ENCODE assay signal across 8 cellular contexts in genomic region chr3:3015472-3016089, GRCh38.
DNase-seq lines count a peak whose midpoint lies in the region; ATAC-seq and TF ChIP-seq lines count a peak whose summit lies in the region.

No MANE protein-coding gene starts in this region.

- H3K27ac Mint-ChIP-seq in activated naive CD8-positive, alpha-beta T cell treated with anti-CD3 and anti-CD28 coated beads for 36 hours: no peak overlapping the region

- H3K4me3 Mint-ChIP-seq in activated naive CD8-positive, alpha-beta T cell treated with anti-CD3 and anti-CD28 coated beads for 36 hours: no peak overlapping the region

- peak; percentile 57 for TF ChIP-seq CTCF in upper lobe of right lung (IDR thresholded peaks at IDR 0.05)

- intact Hi-C loops in upper lobe of right lung (cut with DNase I): no loop called here

- H3K27ac ChIP-seq in iPS-18a (ENCODE audit: low read length): no peak overlapping the region
- H3K27ac ChIP-seq in upper lobe of right lung: no peak overlapping the region

- H3K9me3 ChIP-seq in iPS-18a (ENCODE audit: control insufficient read depth, low read depth, low read length) (no peaks in the 10 kb centered on the region), upper lobe of right lung (no peaks in the 10 kb centered on the region)

- no peaks in the 10 kb centered on the region for H3K9me3 Mint-ChIP-seq in activated naive CD8-positive, alpha-beta T cell treated with anti-CD3 and anti-CD28 coated beads for 36 hours

- peaks cover 19% of the 10 kb centered on the region for H3K27me3 Mint-ChIP-seq in activated naive CD8-positive, alpha-beta T cell treated with anti-CD3 and anti-CD28 coated beads for 36 hours

- H3K36me3 ChIP-seq in iPS-18a (ENCODE audit: control insufficient read depth, low read depth, low read length): no peaks in the 10 kb centered on the region
- no peaks in the 10 kb centered on the region for H3K36me3 ChIP-seq in upper lobe of right lung

- H3K36me3 Mint-ChIP-seq in activated naive CD8-positive, alpha-beta T cell treated with anti-CD3 and anti-CD28 coated beads for 36 hours: no peaks in the 10 kb centered on the region

- peak; percentile 81 for ATAC-seq in GM21367 (IDR thresholded peaks at IDR 0.05; ENCODE audit: unreplicated experiment)
- peak; percentile 89 for ATAC-seq in upper lobe of right lung

- no peaks in the 10 kb centered on the region for H3K4me1 Mint-ChIP-seq in activated naive CD8-positive, alpha-beta T cell treated with anti-CD3 and anti-CD28 coated beads for 36 hours

- H3K9ac ChIP-seq in iPS-18a (ENCODE audit: low read length): no peak overlapping the region

- H3K4me1 ChIP-seq in iPS-18a (ENCODE audit: control insufficient read depth, low read depth, low read length) (peaks cover 35% of the 10 kb centered on the region), upper lobe of right lung (peaks cover 9% of the 10 kb centered on the region)

- H3K4me3 ChIP-seq in iPS-18a (ENCODE audit: low read length) (peak overlapping the region; percentile 4), upper lobe of right lung (no peak overlapping the region)

- in situ Hi-C loops in Caki2 (cut with HindIII; ENCODE audit: low pct_unique_long_range_greater_than_20kb, low sequenced_read_pairs) (no loop called here), KBM-7 (cut with MboI; ENCODE audit: low pct_unique_long_range_greater_than_20kb, low sequenced_read_pairs) (no loop called here)

- no peaks in the 10 kb centered on the region for H3K27me3 ChIP-seq in iPS-18a (ENCODE audit: control insufficient read depth, insufficient read depth, low read length)
- H3K27me3 ChIP-seq in upper lobe of right lung: no peaks in the 10 kb centered on the region

- DNase-seq in Caki2 (ENCODE audit: low read depth) (peak; percentile 38), KBM-7 (peak; percentile 55), SW480 (ENCODE audit: low spot score) (peak; percentile 41), upper lobe of right lung (no peak)
- no peak for DNase-seq in activated CD4-positive, alpha-beta T cell treated with anti-CD3 and anti-CD28 coated beads, Interleukin-2, amount 50 U/mL, for 4 hours
- no peak for DNase-seq in activated naive CD8-positive, alpha-beta T cell treated with anti-CD3 and anti-CD28 coated beads for 36 hours

Comparison
In these comparisons a context has a peak if more than half of its experiments do, and no peak if none do; other contexts are left out.
1. DNase-seq: peak in Caki2 (single experiment), KBM-7 (single experiment) and SW480 (single experiment); none in upper lobe of right lung (single experiment), activated CD4-positive, alpha-beta T cell treated with anti-CD3 and anti-CD28 coated beads, Interleukin-2, amount 50 U/mL, for 4 hours (0 of 2) and activated naive CD8-positive, alpha-beta T cell treated with anti-CD3 and anti-CD28 coated beads for 36 hours (single experiment).